In the genomic region with DNA sequence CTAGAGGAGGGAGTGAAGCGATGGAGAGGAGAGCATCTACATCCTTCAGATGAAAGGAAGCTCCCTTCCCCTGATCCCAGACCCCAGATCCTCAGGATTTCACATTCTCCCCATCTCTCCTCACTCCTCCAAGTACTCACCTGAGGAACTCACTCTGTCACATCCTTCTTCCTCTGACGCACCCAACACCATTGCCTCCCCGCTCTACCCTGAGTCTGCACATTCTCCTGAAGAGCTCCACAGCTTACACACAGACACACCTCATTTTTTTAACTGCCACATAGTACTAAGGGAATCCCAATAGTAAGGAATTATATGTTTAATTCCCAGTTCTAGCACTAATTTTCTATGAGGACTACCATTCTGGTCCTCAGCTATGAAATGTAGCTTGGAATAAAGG, we compare ENCODE assay signal across 1 cellular context.
TF ChIP-seq lines count a peak whose summit lies in the region.

No MANE protein-coding gene starts in this region.

TF ChIP-seq in IMR-90, 13 proteins besides CTCF, POLR2A, EP300 and RAD21:
- TF ChIP-seq MXI1 (IDR thresholded peaks at IDR 0.05; ENCODE audit: borderline replicate concordance, low read depth, low read length) (no peak), BHLHE40 (IDR thresholded peaks at IDR 0.05; ENCODE audit: low read depth, low read length) (no peak), FOS (IDR thresholded peaks at IDR 0.05; ENCODE audit: low read depth, low read length) (no peak), SMC3 (IDR thresholded peaks at IDR 0.05; ENCODE audit: low read depth, low read length) (no peak), MAFK (IDR thresholded peaks at IDR 0.05; ENCODE audit: low read depth, low read length) (no peak), RCOR1 (IDR thresholded peaks at IDR 0.05; ENCODE audit: insufficient replicate concordance, low read length) (no peak), RFX5 (IDR thresholded peaks at IDR 0.05; ENCODE audit: low read depth, low read length) (no peak), MAZ (IDR thresholded peaks at IDR 0.05; ENCODE audit: borderline replicate concordance, low read depth, low read length) (no peak), CHD1 (IDR thresholded peaks at IDR 0.05; ENCODE audit: low read depth, low read length) (no peak), NFE2L2 (IDR thresholded peaks at IDR 0.05; ENCODE audit: low read depth, low read length) (no peak), CEBPB (IDR thresholded peaks at IDR 0.05; ENCODE audit: low read depth, low read length) (no peak)
- TF ChIP-seq, protein P1, sequence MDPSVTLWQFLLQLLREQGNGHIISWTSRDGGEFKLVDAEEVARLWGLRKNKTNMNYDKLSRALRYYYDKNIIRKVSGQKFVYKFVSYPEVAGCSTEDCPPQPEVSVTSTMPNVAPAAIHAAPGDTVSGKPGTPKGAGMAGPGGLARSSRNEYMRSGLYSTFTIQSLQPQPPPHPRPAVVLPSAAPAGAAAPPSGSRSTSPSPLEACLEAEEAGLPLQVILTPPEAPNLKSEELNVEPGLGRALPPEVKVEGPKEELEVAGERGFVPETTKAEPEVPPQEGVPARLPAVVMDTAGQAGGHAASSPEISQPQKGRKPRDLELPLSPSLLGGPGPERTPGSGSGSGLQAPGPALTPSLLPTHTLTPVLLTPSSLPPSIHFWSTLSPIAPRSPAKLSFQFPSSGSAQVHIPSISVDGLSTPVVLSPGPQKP (IDR thresholded peaks at IDR 0.05; ENCODE audit: borderline replicate concordance, low read depth, low read length), result no peak
- TF ChIP-seq, protein P2, sequence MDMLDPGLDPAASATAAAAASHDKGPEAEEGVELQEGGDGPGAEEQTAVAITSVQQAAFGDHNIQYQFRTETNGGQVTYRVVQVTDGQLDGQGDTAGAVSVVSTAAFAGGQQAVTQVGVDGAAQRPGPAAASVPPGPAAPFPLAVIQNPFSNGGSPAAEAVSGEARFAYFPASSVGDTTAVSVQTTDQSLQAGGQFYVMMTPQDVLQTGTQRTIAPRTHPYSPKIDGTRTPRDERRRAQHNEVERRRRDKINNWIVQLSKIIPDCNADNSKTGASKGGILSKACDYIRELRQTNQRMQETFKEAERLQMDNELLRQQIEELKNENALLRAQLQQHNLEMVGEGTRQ (IDR thresholded peaks at IDR 0.05; ENCODE audit: low read depth, low read length), result no peak
